ENCODE assay signal across 1 cellular context in the genomic region with DNA sequence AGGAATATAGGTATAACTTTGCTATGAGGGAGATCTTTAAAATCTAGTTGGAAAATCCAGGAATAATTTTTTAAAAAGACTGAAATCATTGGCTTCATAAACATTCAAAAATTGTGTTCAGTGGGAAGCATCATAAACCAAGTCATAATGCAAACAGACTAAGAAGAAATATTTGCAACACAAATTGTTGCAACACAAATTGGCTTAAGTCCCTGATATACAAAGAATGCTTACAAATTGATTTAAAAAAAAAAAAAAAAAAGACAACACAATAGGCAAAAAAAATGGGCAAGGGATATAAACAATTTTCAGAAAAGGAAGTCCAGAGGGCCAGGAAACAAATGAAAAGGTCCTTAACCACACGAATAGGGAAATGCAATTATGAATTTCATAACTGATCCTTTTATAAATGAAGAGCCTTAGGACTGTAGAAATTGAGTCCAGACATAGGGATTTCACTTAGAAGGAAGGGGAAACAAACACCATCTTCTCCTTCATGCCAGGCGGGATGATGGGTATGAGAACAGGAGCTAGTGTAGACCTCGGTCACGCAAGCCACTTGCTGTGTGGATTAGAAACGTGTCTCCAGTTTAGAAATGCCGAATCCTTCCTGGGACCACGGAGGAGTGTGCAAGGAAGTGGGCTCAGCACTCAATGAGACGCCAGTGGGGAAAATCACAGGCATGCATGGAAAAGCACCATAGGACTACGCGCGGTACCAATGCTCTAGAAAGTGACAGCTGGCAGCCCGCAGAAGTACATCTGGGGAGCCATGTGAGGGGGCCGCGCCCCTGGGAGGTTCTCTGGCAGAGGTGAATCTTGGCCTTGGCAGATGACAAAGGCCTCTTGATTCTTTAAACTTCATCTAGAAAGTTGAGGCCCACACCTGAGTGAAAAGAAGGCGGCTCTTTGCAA.
TF ChIP-seq lines count a peak whose summit lies in the region.

No MANE protein-coding gene starts in this region.

TF ChIP-seq in HepG2, 621 proteins besides CTCF, POLR2A, EP300 and RAD21 (continued from another document):
- TF ChIP-seq, protein P1, sequence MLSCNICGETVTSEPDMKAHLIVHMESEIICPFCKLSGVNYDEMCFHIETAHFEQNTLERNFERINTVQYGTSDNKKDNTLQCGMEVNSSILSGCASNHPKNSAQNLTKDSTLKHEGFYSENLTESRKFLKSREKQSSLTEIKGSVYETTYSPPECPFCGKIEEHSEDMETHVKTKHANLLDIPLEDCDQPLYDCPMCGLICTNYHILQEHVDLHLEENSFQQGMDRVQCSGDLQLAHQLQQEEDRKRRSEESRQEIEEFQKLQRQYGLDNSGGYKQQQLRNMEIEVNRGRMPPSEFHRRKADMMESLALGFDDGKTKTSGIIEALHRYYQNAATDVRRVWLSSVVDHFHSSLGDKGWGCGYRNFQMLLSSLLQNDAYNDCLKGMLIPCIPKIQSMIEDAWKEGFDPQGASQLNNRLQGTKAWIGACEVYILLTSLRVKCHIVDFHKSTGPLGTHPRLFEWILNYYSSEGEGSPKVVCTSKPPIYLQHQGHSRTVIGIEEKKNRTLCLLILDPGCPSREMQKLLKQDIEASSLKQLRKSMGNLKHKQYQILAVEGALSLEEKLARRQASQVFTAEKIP (CRISPR knock-in tag; IDR thresholded peaks at IDR 0.05; ENCODE audit: borderline replicate concordance), result no peak
- TF ChIP-seq SIN3B (IDR thresholded peaks at IDR 0.05; ENCODE audit: low read length) (no peak), DNMT3B (CRISPR knock-in tag; conservative IDR thresholded peaks at IDR 0.05) (no peak), TOE1 (CRISPR knock-in tag; IDR thresholded peaks at IDR 0.05) (no peak), ZNF317 (CRISPR knock-in tag; IDR thresholded peaks at IDR 0.05) (no peak), ZNF33B (CRISPR knock-in tag; IDR thresholded peaks at IDR 0.05) (no peak), ZSCAN30 (CRISPR knock-in tag; IDR thresholded peaks at IDR 0.05) (no peak), ZMYM4 (CRISPR knock-in tag; IDR thresholded peaks at IDR 0.05) (no peak), ELF4 (CRISPR knock-in tag; IDR thresholded peaks at IDR 0.05; ENCODE audit: borderline replicate concordance) (no peak), CREB1 (IDR thresholded peaks at IDR 0.05) (no peak), CREB1 (CRISPR knock-in tag; IDR thresholded peaks at IDR 0.05) (no peak), ZNF281 (CRISPR knock-in tag; IDR thresholded peaks at IDR 0.05; ENCODE audit: borderline replicate concordance) (no peak), RFX3 (CRISPR knock-in tag; IDR thresholded peaks at IDR 0.05) (no peak)
- TF ChIP-seq, protein P2, sequence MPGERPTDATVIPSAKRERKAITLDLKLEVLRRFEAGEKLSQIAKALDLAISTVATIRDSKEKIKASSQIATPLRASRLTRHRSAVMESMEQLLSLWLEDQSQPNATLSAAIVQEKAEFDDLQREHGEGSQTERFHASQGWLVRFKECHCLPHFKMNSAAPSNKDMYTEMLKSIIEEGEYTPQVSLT (CRISPR knock-in tag; IDR thresholded peaks at IDR 0.05; ENCODE audit: borderline replicate concordance, low read depth), result no peak
- TF ChIP-seq, protein P3, sequence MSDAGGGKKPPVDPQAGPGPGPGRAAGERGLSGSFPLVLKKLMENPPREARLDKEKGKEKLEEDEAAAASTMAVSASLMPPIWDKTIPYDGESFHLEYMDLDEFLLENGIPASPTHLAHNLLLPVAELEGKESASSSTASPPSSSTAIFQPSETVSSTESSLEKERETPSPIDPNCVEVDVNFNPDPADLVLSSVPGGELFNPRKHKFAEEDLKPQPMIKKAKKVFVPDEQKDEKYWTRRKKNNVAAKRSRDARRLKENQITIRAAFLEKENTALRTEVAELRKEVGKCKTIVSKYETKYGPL (CRISPR knock-in tag; IDR thresholded peaks at IDR 0.05), result no peak
- TF ChIP-seq, protein P4, sequence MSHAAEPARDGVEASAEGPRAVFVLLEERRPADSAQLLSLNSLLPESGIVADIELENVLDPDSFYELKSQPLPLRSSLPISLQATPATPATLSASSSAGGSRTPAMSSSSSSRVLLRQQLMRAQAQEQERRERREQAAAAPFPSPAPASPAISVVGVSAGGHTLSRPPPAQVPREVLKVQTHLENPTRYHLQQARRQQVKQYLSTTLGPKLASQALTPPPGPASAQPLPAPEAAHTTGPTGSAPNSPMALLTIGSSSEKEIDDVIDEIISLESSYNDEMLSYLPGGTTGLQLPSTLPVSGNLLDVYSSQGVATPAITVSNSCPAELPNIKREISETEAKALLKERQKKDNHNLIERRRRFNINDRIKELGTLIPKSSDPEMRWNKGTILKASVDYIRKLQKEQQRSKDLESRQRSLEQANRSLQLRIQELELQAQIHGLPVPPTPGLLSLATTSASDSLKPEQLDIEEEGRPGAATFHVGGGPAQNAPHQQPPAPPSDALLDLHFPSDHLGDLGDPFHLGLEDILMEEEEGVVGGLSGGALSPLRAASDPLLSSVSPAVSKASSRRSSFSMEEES (CRISPR knock-in tag; IDR thresholded peaks at IDR 0.05), result no peak
TF ChIP-seq in HepG2: peak in this region for 0.
